In genomic region chr9:89493181-89493580, GRCh38 we compare ENCODE assay signal across 14 cellular contexts. TPM values are rescaled to one million over a fixed set of nuclear protein-coding genes. Genes with fewer than 3 reads are reported as not detected.
DNase-seq lines count a peak whose midpoint lies in the region; ATAC-seq lines count a peak whose summit lies in the region.
"Had no signal": no experiment of that assay in that cellular context is flagged by ENCODE, and none has a peak within 500 bp of the region (broad histone marks: within the 10 kb centered on the region; RNA-seq: fewer than 3 reads in every experiment).

No MANE protein-coding gene starts in this region.

- no peaks in the 10 kb centered on the region for H3K27me3 Mint-ChIP-seq in activated naive CD8-positive, alpha-beta T cell

- peaks cover 40% of the 10 kb centered on the region for H3K36me3 ChIP-seq in BLaER1
- no peaks in the 10 kb centered on the region for H3K36me3 ChIP-seq in H7 (replicated peaks; ENCODE audit: control insufficient read depth, insufficient read depth, low read length)
- no peaks in the 10 kb centered on the region for H3K36me3 ChIP-seq in Karpas-422 (ENCODE audit: insufficient read depth, low read length)
- H3K36me3 ChIP-seq: pancreas had no signal

- peaks cover 13% of the 10 kb centered on the region; the same call in 1 of the 2 replicates for H3K9me3 ChIP-seq in BLaER1
- H3K9me3 ChIP-seq in Karpas-422 (ENCODE audit: low read length) = no peaks in the 10 kb centered on the region
- H3K9me3 ChIP-seq: pancreas had no signal

- ATAC-seq in GM18861 (IDR thresholded peaks at IDR 0.05; ENCODE audit: unreplicated experiment) = no peak
- ATAC-seq: activated CD4-positive, CD25-positive, alpha-beta regulatory T cell treated with anti-CD3 and anti-CD28 coated beads, Interleukin-2, amount 50 U/mL, for 24 hours; pancreas had no signal

- no peak overlapping the region for H2AFZ ChIP-seq in Karpas-422 (ENCODE audit: low read length)

- peaks cover 19% of the 10 kb centered on the region for H3K36me3 Mint-ChIP-seq in activated naive CD8-positive, alpha-beta T cell

- H3K4me2 ChIP-seq in BLaER1 = peak overlapping the region; percentile 37
- no peak overlapping the region for H3K4me2 ChIP-seq in Karpas-422 (ENCODE audit: low read depth, low read length, poor library complexity, severe bottlenecking)

- no peaks in the 10 kb centered on the region for H3K9me2 ChIP-seq in Karpas-422 (replicated peaks; ENCODE audit: insufficient read depth, low read length)

- H3K4me1 Mint-ChIP-seq in activated naive CD8-positive, alpha-beta T cell (ENCODE audit: low read depth) = peaks cover 83% of the 10 kb centered on the region

- H3K4me1 ChIP-seq in BLaER1 = peaks cover 72% of the 10 kb centered on the region
- H3K4me1 ChIP-seq in Karpas-422 (ENCODE audit: low read length) = peaks cover 41% of the 10 kb centered on the region

- peak overlapping the region; percentile 97 for H3K27ac Mint-ChIP-seq in activated naive CD8-positive, alpha-beta T cell

- H3K4me3 Mint-ChIP-seq in activated naive CD8-positive, alpha-beta T cell = peak overlapping the region; percentile 97

- peaks cover 92% of the 10 kb centered on the region for H4K20me1 ChIP-seq in BLaER1
- peaks cover 21% of the 10 kb centered on the region; the same call in 1 of the 2 replicates for H4K20me1 ChIP-seq in Karpas-422 (ENCODE audit: insufficient read depth, low read depth, low read length)

- H3K27ac ChIP-seq in BLaER1 (no peak overlapping the region), Karpas-422 (ENCODE audit: low read length) (no peak overlapping the region)
- H3K27ac ChIP-seq: HL-60, pancreas had no signal

- no peaks in the 10 kb centered on the region for H3K79me2 ChIP-seq in Karpas-422 (ENCODE audit: low read length)

- DNase-seq in H7 = peak; percentile 52
- peak; percentile 62 for DNase-seq in midbrain (lab: John Stamatoyannopoulos, UW)
- DNase-seq in SKM-1 treated with dmso at 0.1 percent for 144 hours (lab: John Stamatoyannopoulos, UW; ENCODE audit: unreplicated experiment) = no peak
- no peak for DNase-seq in COR-L47 (lab: John Stamatoyannopoulos, UW)
- DNase-seq in Karpas-422 = no peak
- DNase-seq: DMS79 treated with DMSO at 0.1 percent for 48 hours, NCI-H1694, NCI-H526 treated with DMSO at 0.1 percent for 48 hours, pancreas had no signal

- H3K9ac ChIP-seq in BLaER1 (no peak overlapping the region), Karpas-422 (ENCODE audit: low read length) (no peak overlapping the region)

- H3K27me3 ChIP-seq in BLaER1 = no peaks in the 10 kb centered on the region
- no peaks in the 10 kb centered on the region for H3K27me3 ChIP-seq in H7 (ENCODE audit: control insufficient read depth, insufficient read depth, low read length)
- H3K27me3 ChIP-seq in Karpas-422 (ENCODE audit: low read length) = no peaks in the 10 kb centered on the region
- H3K27me3 ChIP-seq: pancreas had no signal

- no peak overlapping the region for H3K4me3 ChIP-seq in BLaER1
- H3K4me3 ChIP-seq in H7 (ENCODE audit: insufficient read depth, low read depth, low read length) = no peak overlapping the region
- no peak overlapping the region for H3K4me3 ChIP-seq in Karpas-422 (ENCODE audit: low read length)
- H3K4me3 ChIP-seq: pancreas had no signal

- no peaks in the 10 kb centered on the region for H3K9me3 Mint-ChIP-seq in activated naive CD8-positive, alpha-beta T cell (ENCODE audit: low read depth)

RNA-seq across cellular contexts. Expression of gene SEMA4D, which starts 4.7 kb away (rescaled TPM):
- total RNA-seq in H7 (2014; rRNA removed; shearing (Covaris generic)) = 17.0 and 23.6 TPM in 2 replicates
- 2.3 and 5.3 TPM in 2 replicates for total RNA-seq in Karpas-422 (2014; rRNA removed; shearing (Covaris generic); ENCODE audit: low replicate concordance)

Comparison
In these comparisons a context has a peak if more than half of its experiments do, and no peak if none do; other contexts are left out.
1. DNase-seq: peak in H7 (single experiment) and midbrain (single experiment); none in SKM-1 treated with dmso at 0.1 percent for 144 hours (single experiment), COR-L47 (single experiment) and Karpas-422 (single experiment).